In the genomic region with DNA sequence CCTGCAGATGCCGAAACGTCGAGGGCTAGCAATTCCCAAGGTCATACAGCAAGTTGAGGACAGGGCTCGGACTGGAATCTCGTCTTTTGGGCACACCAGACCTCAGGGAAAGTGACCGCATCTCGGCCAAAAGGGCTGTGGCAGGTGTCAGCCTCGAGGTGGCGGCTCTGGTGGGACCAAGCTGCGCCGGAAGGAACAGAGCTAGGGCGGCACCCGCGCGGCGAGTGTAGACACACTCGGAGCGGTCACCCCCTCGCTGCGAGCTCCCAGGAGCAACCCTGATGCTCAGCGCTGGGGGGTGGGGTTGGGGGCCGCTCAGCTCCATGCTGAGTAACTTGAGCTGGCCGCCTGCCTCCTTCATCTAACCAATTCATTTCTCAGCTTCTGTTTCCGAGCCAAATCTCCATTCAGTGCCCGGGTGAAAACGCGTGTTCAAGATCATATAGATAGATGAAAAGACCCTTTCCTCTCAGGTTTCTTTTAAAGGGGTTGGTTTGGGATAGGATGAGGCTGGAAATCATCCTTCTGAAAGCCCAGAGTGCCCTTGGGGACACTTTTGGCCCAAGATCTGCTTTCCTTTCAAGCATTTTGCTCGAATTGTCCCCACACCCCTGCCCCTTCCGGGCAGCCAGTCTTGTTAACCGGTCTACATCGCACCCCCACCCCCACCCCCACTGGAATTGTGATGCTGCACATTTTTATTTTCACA, we compare ENCODE assay signal across 7 cellular contexts. TPM values are rescaled to one million over a fixed set of nuclear protein-coding genes. Genes with fewer than 3 reads are reported as not detected.
A peak's percentile ranks its signal among the peaks of the same experiment; 100 is the strongest.
DNase-seq lines count a peak whose midpoint lies in the region; ATAC-seq, FAIRE-seq and TF ChIP-seq lines count a peak whose summit lies in the region.

No MANE protein-coding gene starts in this region.

- H3K36me3 ChIP-seq in astrocyte (ENCODE audit: insufficient read depth, low read length) (no peaks in the 10 kb centered on the region), body of pancreas (replicated peaks in 1 of 2; ENCODE audit: insufficient read depth in 1 of 2, low read depth in 2 of 2) (no peaks in the 10 kb centered on the region)

- H3K27me3 Mint-ChIP-seq in astrocyte (ENCODE audit: low read depth, unreplicated experiment) (peaks cover 10% of the 10 kb centered on the region), nephron (ENCODE audit: low read depth) (peaks cover 82% of the 10 kb centered on the region)

- peak overlapping the region; percentile 50 for H3K27ac Mint-ChIP-seq in astrocyte (ENCODE audit: unreplicated experiment)
- H3K27ac Mint-ChIP-seq in nephron: peak overlapping the region in 2 of 3 experiments; percentile 55 to 64

- TF ChIP-seq CTCF in GM20000 (IDR thresholded peaks at IDR 0.05; ENCODE audit: extremely low read depth, missing control alignments): no peak
- TF ChIP-seq CTCF in astrocyte (IDR thresholded peaks at IDR 0.05; ENCODE audit: insufficient read depth, low read depth, low read length): no peak
- no peak for TF ChIP-seq CTCF in nephron (IDR thresholded peaks at IDR 0.05; ENCODE audit: unreplicated experiment in 3 of 3)
- TF ChIP-seq CTCF in body of pancreas (IDR thresholded peaks at IDR 0.05): no peak

- peak overlapping the region; percentile 55 for H3K4me3 Mint-ChIP-seq in astrocyte (ENCODE audit: unreplicated experiment)
- H3K4me3 Mint-ChIP-seq in nephron: peak overlapping the region; percentile 90 to 92 (median 91)

- TF ChIP-seq POLR2A in body of pancreas (IDR thresholded peaks at IDR 0.05): no peak

- WGBS in body of pancreas, 2 donors: 20 to 37% methylated on average over 14 to 29 of the region's 31 CpGs

- H3K9me3 ChIP-seq in astrocyte (ENCODE audit: insufficient read depth, low read depth, low read length) (no peaks in the 10 kb centered on the region), body of pancreas (no peaks in the 10 kb centered on the region)

- H3K9me3 Mint-ChIP-seq in astrocyte (ENCODE audit: unreplicated experiment) (no peaks in the 10 kb centered on the region), nephron (no peaks in the 10 kb centered on the region)

- H3K4me1 ChIP-seq in astrocyte (ENCODE audit: insufficient read depth, low read length): peaks cover 35% of the 10 kb centered on the region
- H3K4me1 ChIP-seq in body of pancreas: peaks cover 55% of the 10 kb centered on the region

- peak overlapping the region; percentile 82 for H3K4me2 ChIP-seq in astrocyte (ENCODE audit: low read length)

- peak; percentile 53 for DNase-seq in GM20000 (ENCODE audit: low spot score)
- peak; percentile 59 for DNase-seq in NCI-H2196 (lab: John Stamatoyannopoulos, UW; ENCODE audit: unreplicated experiment)
- DNase-seq in astrocyte (ENCODE audit: low read depth): no peak
- DNase-seq in body of pancreas: no peak

- H4K20me1 ChIP-seq in astrocyte (ENCODE audit: insufficient read depth, low read length): peaks cover 11% of the 10 kb centered on the region

- peak overlapping the region; percentile 28 for H2AFZ ChIP-seq in astrocyte (ENCODE audit: low read depth, low read length)

- H3K9ac ChIP-seq in astrocyte (ENCODE audit: low read length): no peak overlapping the region

- H3K36me3 Mint-ChIP-seq in astrocyte (ENCODE audit: low read depth, unreplicated experiment): peaks cover 5% of the 10 kb centered on the region
- H3K36me3 Mint-ChIP-seq in nephron (ENCODE audit: low read depth): peaks cover 8% of the 10 kb centered on the region

- no peak overlapping the region for H3K27ac ChIP-seq in astrocyte (ENCODE audit: low read depth, low read length)
- H3K27ac ChIP-seq in body of pancreas: no peak overlapping the region

- ATAC-seq in HG02970 (IDR thresholded peaks at IDR 0.05; ENCODE audit: low FRiP score, unreplicated experiment) (no peak), body of pancreas (no peak), HG03442 (IDR thresholded peaks at IDR 0.05; ENCODE audit: unreplicated experiment) (no peak)

- H3K4me3 ChIP-seq in astrocyte (ENCODE audit: insufficient read depth, low read depth, low read length) (peak overlapping the region; percentile 31), body of pancreas (no peak overlapping the region)

- H3K4me1 Mint-ChIP-seq in astrocyte (ENCODE audit: low read depth, unreplicated experiment): peaks cover 23% of the 10 kb centered on the region
- H3K4me1 Mint-ChIP-seq in nephron: peaks cover 49% of the 10 kb centered on the region

- peaks cover 10% of the 10 kb centered on the region for H3K79me2 ChIP-seq in astrocyte (ENCODE audit: insufficient read depth, low read length)

- intact Hi-C loops in body of pancreas (cut with DNase I): no loop called here

- no peak for FAIRE-seq in astrocyte (lab: Jason Lieb, UNC)

- peaks cover 69% of the 10 kb centered on the region for H3K27me3 ChIP-seq in astrocyte (ENCODE audit: insufficient read depth, low read length)
- peaks cover 0 to 12% of the 10 kb centered on the region in 2 donors for H3K27me3 ChIP-seq in body of pancreas

RNA-seq across cellular contexts. Expression of gene TUBB2B, which starts 2.3 kb away (rescaled TPM):
- total RNA-seq in astrocyte: 124 and 144 TPM in 2 replicates
- 10 to 100 TPM in 1 of 2 donors, 1 to 10 TPM in 1; 1.3 to 10.6 TPM for total RNA-seq in body of pancreas

RNA-seq across cellular contexts. Expression of gene PSMG4, which starts 29.0 kb away (rescaled TPM):
- total RNA-seq in astrocyte (22.2 and 23.4 TPM in 2 replicates), body of pancreas (10 to 100 TPM; 10.9 to 11.2 TPM)

Comparison
In these comparisons a context has a peak if more than half of its experiments do, and no peak if none do; other contexts are left out.
1. DNase-seq: peak in GM20000 (single experiment) and NCI-H2196 (single experiment); none in astrocyte (single experiment) and body of pancreas (0 of 4).
2. RNA of gene TUBB2B, which starts 2.3 kb away (total RNA-seq): 124 to 144 TPM in astrocyte; 1.3 to 10.6 TPM in body of pancreas; every median in the first group is over 10 times any median in the second.